7 cellular contexts compared by ENCODE assay signal in the genomic region with DNA sequence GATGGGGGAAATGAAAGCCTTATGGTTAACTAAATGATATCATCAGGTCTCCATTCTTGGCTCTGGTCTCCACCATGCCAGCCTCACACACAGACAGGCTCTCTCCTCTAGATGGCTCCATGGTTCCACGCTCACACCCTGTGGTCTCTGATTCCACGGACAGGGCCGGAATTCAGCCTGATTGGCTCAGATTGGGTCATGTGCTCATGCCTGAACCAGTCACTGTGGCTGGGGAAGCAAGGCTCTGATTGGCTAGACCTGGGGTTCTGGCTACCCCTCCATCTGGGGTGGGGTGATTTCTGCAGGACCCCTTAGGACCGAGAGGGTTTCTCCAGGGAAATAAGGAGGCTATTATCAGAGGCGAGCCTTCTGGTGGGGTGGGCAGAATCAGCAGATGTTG.
DNase-seq lines count a peak whose midpoint lies in the region; ATAC-seq, FAIRE-seq and TF ChIP-seq lines count a peak whose summit lies in the region.

No MANE protein-coding gene starts in this region.

- H3K27ac Mint-ChIP-seq in progenitor cell of endocrine pancreas: no peak overlapping the region
- no peak overlapping the region for H3K27ac Mint-ChIP-seq in activated naive CD4-positive, alpha-beta T cell treated with anti-CD3 and anti-CD28 coated beads for 36 hours

- H3K4me1 Mint-ChIP-seq in progenitor cell of endocrine pancreas (ENCODE audit: low read depth): peaks cover 2% of the 10 kb centered on the region
- H3K4me1 Mint-ChIP-seq in activated naive CD4-positive, alpha-beta T cell treated with anti-CD3 and anti-CD28 coated beads for 36 hours (ENCODE audit: low read depth): no peaks in the 10 kb centered on the region

- peaks cover 3% of the 10 kb centered on the region for H3K9me3 Mint-ChIP-seq in progenitor cell of endocrine pancreas (ENCODE audit: low read depth)
- peaks cover 6% of the 10 kb centered on the region for H3K9me3 Mint-ChIP-seq in activated naive CD4-positive, alpha-beta T cell treated with anti-CD3 and anti-CD28 coated beads for 36 hours

- no peaks in the 10 kb centered on the region for H3K9me3 ChIP-seq in RWPE2 (ENCODE audit: severe bottlenecking)

- H3K27me3 ChIP-seq in RWPE2 (ENCODE audit: insufficient read depth, poor library complexity, severe bottlenecking): peaks cover 9% of the 10 kb centered on the region

- no peak overlapping the region for H3K4me3 Mint-ChIP-seq in progenitor cell of endocrine pancreas (ENCODE audit: low read depth)
- H3K4me3 Mint-ChIP-seq in activated naive CD4-positive, alpha-beta T cell treated with anti-CD3 and anti-CD28 coated beads for 36 hours: no peak overlapping the region

- H3K36me3 Mint-ChIP-seq in progenitor cell of endocrine pancreas (ENCODE audit: insufficient read depth): no peaks in the 10 kb centered on the region
- no peaks in the 10 kb centered on the region for H3K36me3 Mint-ChIP-seq in activated naive CD4-positive, alpha-beta T cell treated with anti-CD3 and anti-CD28 coated beads for 36 hours (ENCODE audit: low read depth)

- H3K36me3 ChIP-seq in RWPE2 (ENCODE audit: low read depth): no peaks in the 10 kb centered on the region

- no peak overlapping the region for H3K27ac ChIP-seq in RWPE2 (ENCODE audit: poor library complexity, severe bottlenecking)

- peak; percentile 84 for DNase-seq in ELR (ENCODE audit: low read depth)
- peak; percentile 59 for DNase-seq in HTR-8/SVneo (ENCODE audit: insufficient read length, low spot score)
- DNase-seq in RWPE2 (ENCODE audit: low spot score): peak; percentile 66
- DNase-seq in fibroblast of the conjunctiva (ENCODE audit: low read depth): peak; percentile 23
- DNase-seq in progenitor cell of endocrine pancreas (ENCODE audit: low spot score, unreplicated experiment): no peak
- no peak for DNase-seq in activated naive CD4-positive, alpha-beta T cell treated with anti-CD3 and anti-CD28 coated beads for 36 hours

- peak; percentile 9 for FAIRE-seq in HTR-8/SVneo (lab: Jason Lieb, UNC)

- no peaks in the 10 kb centered on the region for H3K4me1 ChIP-seq in RWPE2 (ENCODE audit: insufficient read depth, poor library complexity, severe bottlenecking)

- TF ChIP-seq CTCF in RWPE2 (IDR thresholded peaks at IDR 0.05; ENCODE audit: poor library complexity, severe bottlenecking): peak; percentile 81
- TF ChIP-seq CTCF in progenitor cell of endocrine pancreas (IDR thresholded peaks at IDR 0.05; ENCODE audit: unreplicated experiment): peak; percentile 37

- H3K27me3 Mint-ChIP-seq in progenitor cell of endocrine pancreas: peaks cover 9% of the 10 kb centered on the region
- peaks cover 12% of the 10 kb centered on the region for H3K27me3 Mint-ChIP-seq in activated naive CD4-positive, alpha-beta T cell treated with anti-CD3 and anti-CD28 coated beads for 36 hours (ENCODE audit: low read depth)

- intact Hi-C loops in activated naive CD4-positive, alpha-beta T cell treated with anti-CD3 and anti-CD28 coated beads for 36 hours (cut with micrococcal nuclease): no loop called here

- peak; percentile 95 for ATAC-seq in RWPE2 (ENCODE audit: low read depth)
- no peak for ATAC-seq in HG02870 (IDR thresholded peaks at IDR 0.05; ENCODE audit: unreplicated experiment)

- no peak overlapping the region for H3K4me3 ChIP-seq in RWPE2 (ENCODE audit: severe bottlenecking)

- CTCF ChIA-PET in activated naive CD4-positive, alpha-beta T cell treated with anti-CD3 and anti-CD28 coated beads for 36 hours (lab: Charles Lee): no interaction called here

Comparison
In these comparisons a context has a peak if more than half of its experiments do, and no peak if none do; other contexts are left out.
1. DNase-seq: peak in ELR (single experiment), HTR-8/SVneo (single experiment), RWPE2 (single experiment) and fibroblast of the conjunctiva (single experiment); none in progenitor cell of endocrine pancreas (single experiment) and activated naive CD4-positive, alpha-beta T cell treated with anti-CD3 and anti-CD28 coated beads for 36 hours (single experiment).